ENCODE assay signal across 7 cellular contexts in genomic region chr6:27081188-27081587, GRCh38.
"Had no signal": no experiment of that assay in that cellular context is flagged by ENCODE, and none has a peak within 500 bp of the region (broad histone marks: within the 10 kb centered on the region; RNA-seq: fewer than 3 reads in every experiment).

No MANE protein-coding gene starts in this region.

- DNase-seq: GM23248, GOT3, H7, HFFc6 had no signal

- H3K9ac ChIP-seq: GM23248 had no signal

- H3K36me3 ChIP-seq: HAP-1 had no signal

- H3K9me3 ChIP-seq: HAP-1 had no signal

- H2AFZ ChIP-seq: GM23248 had no signal

- H3K4me3 ChIP-seq: GM23248, HAP-1 had no signal

- H3K27ac ChIP-seq: GM23248, HL-60 had no signal

- H3K4me1 ChIP-seq: HAP-1 had no signal

- FAIRE-seq: HepG2 had no signal
